20 cellular contexts compared by ENCODE assay signal in the genomic region with DNA sequence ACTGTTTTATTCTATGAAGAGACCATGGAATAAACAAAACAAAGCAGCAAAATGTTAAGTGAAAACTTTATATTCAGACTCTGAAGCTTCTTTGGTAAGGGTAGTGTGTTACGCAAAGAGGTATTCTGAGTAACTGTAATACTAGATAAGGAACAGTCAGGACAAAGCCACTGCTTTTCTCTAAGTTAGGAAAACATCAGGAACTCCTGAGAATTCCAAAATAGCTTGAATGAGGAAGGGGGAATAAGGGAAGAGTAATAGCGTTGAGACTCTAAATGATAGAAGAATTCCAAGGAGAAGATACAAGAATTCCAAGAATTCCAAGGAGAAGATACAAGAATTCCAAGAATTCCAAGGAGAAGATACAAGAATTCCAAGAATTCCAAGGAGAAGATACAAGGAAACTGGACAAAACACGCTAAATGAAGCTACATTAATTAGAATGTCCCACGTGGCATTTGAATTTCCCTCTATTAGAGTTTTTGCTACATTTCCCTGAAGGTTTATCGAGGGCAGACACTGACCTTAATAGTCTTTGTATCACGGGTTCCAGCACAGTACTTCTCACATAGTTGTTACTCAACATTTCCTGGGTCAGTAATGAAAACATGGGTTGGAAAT.
A peak's percentile ranks its signal among the peaks of the same experiment; 100 is the strongest.
DNase-seq lines count a peak whose midpoint lies in the region; ATAC-seq, FAIRE-seq and TF ChIP-seq lines count a peak whose summit lies in the region.
"Had no signal": no experiment of that assay in that cellular context is flagged by ENCODE, and none has a peak within 500 bp of the region (broad histone marks: within the 10 kb centered on the region; RNA-seq: fewer than 3 reads in every experiment).

No MANE protein-coding gene starts in this region.

- H2AFZ ChIP-seq in H9 (ENCODE audit: low read length): no peak overlapping the region

- H2AK5ac ChIP-seq in H9 (ENCODE audit: insufficient read length, low read length): no peak overlapping the region

- no peaks in the 10 kb centered on the region for H3K23me2 ChIP-seq in H9 (ENCODE audit: insufficient read length, low read depth, low read length, poor library complexity, severe bottlenecking)

- H2BK15ac ChIP-seq in H9 (ENCODE audit: low read depth, low read length): no peak overlapping the region

- H3K36me3 ChIP-seq in pancreas: no peaks in the 10 kb centered on the region
- H3K36me3 ChIP-seq: tibial artery had no signal

- intact Hi-C loops in pancreas (cut with DNase I): no loop called here

- H3K27me3 Mint-ChIP-seq in H9 (ENCODE audit: low read depth): no peaks in the 10 kb centered on the region
- H3K27me3 Mint-ChIP-seq: activated T-helper 17 cell treated with anti-CD3 and anti-CD28 coated beads, Interleukin-2, amount 50 U/mL, for 72 hours had no signal

- H2BK12ac ChIP-seq in H9 (ENCODE audit: insufficient read length, low read depth, low read length): no peak overlapping the region

- no peaks in the 10 kb centered on the region for H3K79me2 ChIP-seq in H9 (ENCODE audit: insufficient read depth, low read length)

- H3K23ac ChIP-seq in H9 (ENCODE audit: insufficient read length, low read depth, low read length): no peak overlapping the region

- H3K27me3 ChIP-seq in H9 (ENCODE audit: insufficient read depth, low read length) (no peaks in the 10 kb centered on the region), pancreas (no peaks in the 10 kb centered on the region)
- H3K27me3 ChIP-seq: tibial artery had no signal

- WGBS in H9 (ENCODE audit: extremely low coverage, insufficient read length, low lambda C conversion rate): no CpG with 5 or more reads among the region's 6 CpGs
- WGBS in pancreas, 2 donors: 72 to 79% methylated on average over 6 of the region's 6 CpGs

- H3K27ac ChIP-seq in H9 (ENCODE audit: insufficient read length, low read depth, low read length) (peak overlapping the region; percentile 87), pancreas (no peak overlapping the region)
- H3K27ac ChIP-seq: C4-2B, tibial artery, VCaP had no signal

- peaks cover 20 to 47% of the 10 kb centered on the region in 2 experiments for H3K4me1 Mint-ChIP-seq in H9
- H3K4me1 Mint-ChIP-seq: activated T-helper 17 cell treated with anti-CD3 and anti-CD28 coated beads, Interleukin-2, amount 50 U/mL, for 72 hours had no signal

- no peak overlapping the region for H3K56ac ChIP-seq in H9 (ENCODE audit: insufficient read length, low read depth, low read length)

- ATAC-seq in pancreas (no peak), GM18873 (IDR thresholded peaks at IDR 0.05; ENCODE audit: low FRiP score, unreplicated experiment) (no peak), HG02852 (IDR thresholded peaks at IDR 0.05; ENCODE audit: unreplicated experiment) (no peak)
- ATAC-seq: activated T-helper 17 cell treated with anti-CD3 and anti-CD28 coated beads, Interleukin-2, amount 50 U/mL, for 72 hours had no signal

- H3K79me1 ChIP-seq in H9 (ENCODE audit: insufficient read depth, low read depth, low read length, poor library complexity, severe bottlenecking): peaks cover 3% of the 10 kb centered on the region

- H3K4me3 ChIP-seq in fibroblast of mammary gland (ENCODE audit: control insufficient read depth, low read depth, low read length) (no peak overlapping the region), pancreas (no peak overlapping the region)
- H3K4me3 ChIP-seq: tibial artery had no signal

- peaks cover 5 to 13% of the 10 kb centered on the region in 2 experiments; a peak in 4 of 5 replicates for H3K9me3 Mint-ChIP-seq in H9

- H4K20me1 ChIP-seq in H9 (ENCODE audit: control insufficient read depth, insufficient read depth, insufficient read length): no peaks in the 10 kb centered on the region

- DNase-seq in H9 (no peak), RCC 7860 (ENCODE audit: low spot score) (peak; percentile 86), fibroblast of mammary gland (ENCODE audit: low read depth) (peak; percentile 22), pancreas (no peak)
- DNase-seq in stimulated activated CD4-positive, alpha-beta T cell treated with anti-CD3 and anti-CD28 coated beads, Interleukin-2, amount 100 ng/mL, for 48 hours: no peak
- DNase-seq: amygdala, KBM-7, kidney, NCI-H1417 treated with DMSO at 0.1 percent for 48 hours, NCI-H510A, OCI-M1, tibial artery had no signal

- H3K18ac ChIP-seq in H9 (ENCODE audit: insufficient read length, low read depth, low read length): peak overlapping the region; percentile 84

- no peak overlapping the region for H3K4me2 ChIP-seq in H9 (ENCODE audit: insufficient read depth, insufficient read length, low read length)

- no peak overlapping the region for H3K9ac ChIP-seq in H9 (ENCODE audit: extremely low read depth, insufficient read length, low read length)

- TF ChIP-seq CTCF in H9 (conservative IDR thresholded peaks at IDR 0.05) (no peak), fibroblast of mammary gland (conservative IDR thresholded peaks at IDR 0.05; ENCODE audit: control insufficient read depth, insufficient read depth, low read depth, low read length) (no peak), pancreas (IDR thresholded peaks at IDR 0.05) (no peak)

- no peak overlapping the region for H3K14ac ChIP-seq in H9 (ENCODE audit: insufficient read depth, low read length)

- H4K91ac ChIP-seq in H9 (ENCODE audit: insufficient read length, low read depth, low read length): no peak overlapping the region

- H4K8ac ChIP-seq in H9 (replicated peaks; ENCODE audit: insufficient read length, low read depth, low read length): no peak overlapping the region

- no peak overlapping the region for H3T11ph ChIP-seq in H9 (ENCODE audit: low read length)

- no peak overlapping the region for H3K4ac ChIP-seq in H9 (ENCODE audit: low read depth, low read length)

- FAIRE-seq in RCC 7860 (lab: Jason Lieb, UNC) (peak; percentile 98), pancreas (lab: Jason Lieb, UNC) (peak; percentile 17)
- FAIRE-seq: colon, endothelial cell of umbilical vein, H54, kidney had no signal

- H2BK120ac ChIP-seq in H9 (ENCODE audit: low read depth, low read length, poor library complexity, severe bottlenecking): no peak overlapping the region

- no peak overlapping the region for H3K4me3 Mint-ChIP-seq in H9
- H3K4me3 Mint-ChIP-seq: activated T-helper 17 cell treated with anti-CD3 and anti-CD28 coated beads, Interleukin-2, amount 50 U/mL, for 72 hours had no signal

- peak overlapping the region; percentile 58 to 98 (median 85); a peak in 5 of 7 replicates for H3K27ac Mint-ChIP-seq in H9
- H3K27ac Mint-ChIP-seq: activated T-helper 17 cell treated with anti-CD3 and anti-CD28 coated beads, Interleukin-2, amount 50 U/mL, for 72 hours had no signal

- peaks cover 2% of the 10 kb centered on the region; the same call in 1 of the 2 replicates for H3K4me1 ChIP-seq in H9 (ENCODE audit: insufficient read depth, low read length)
- H3K4me1 ChIP-seq in pancreas: no peaks in the 10 kb centered on the region
- H3K4me1 ChIP-seq: tibial artery had no signal

- H3K9me3 ChIP-seq in H9 (ENCODE audit: control insufficient read depth, low read depth, low read length) (no peaks in the 10 kb centered on the region), pancreas (no peaks in the 10 kb centered on the region)
- H3K9me3 ChIP-seq: tibial artery had no signal

- H4K5ac ChIP-seq in H9 (ENCODE audit: insufficient read length, low read depth, low read length): no peak overlapping the region

- H2BK20ac ChIP-seq in H9 (ENCODE audit: low read depth, low read length, poor library complexity, severe bottlenecking): no peak overlapping the region

- no peak overlapping the region for H2BK5ac ChIP-seq in H9 (ENCODE audit: insufficient read length, low read length)

- peaks cover 0 to 19% (median 13%) of the 10 kb centered on the region in 3 experiments; a peak in 4 of 7 replicates for H3K36me3 Mint-ChIP-seq in H9 (ENCODE audit: insufficient read depth in 1 of 3, low read depth in 3 of 3)

Comparison
In these comparisons a context has a peak if more than half of its experiments do, and no peak if none do; other contexts are left out.
1. DNase-seq: peak in RCC 7860 (single experiment) and fibroblast of mammary gland (single experiment); none in H9 (single experiment), pancreas (0 of 6) and stimulated activated CD4-positive, alpha-beta T cell treated with anti-CD3 and anti-CD28 coated beads, Interleukin-2, amount 100 ng/mL, for 48 hours (0 of 2).